ENCODE assay signal across 22 cellular contexts in the genomic region with DNA sequence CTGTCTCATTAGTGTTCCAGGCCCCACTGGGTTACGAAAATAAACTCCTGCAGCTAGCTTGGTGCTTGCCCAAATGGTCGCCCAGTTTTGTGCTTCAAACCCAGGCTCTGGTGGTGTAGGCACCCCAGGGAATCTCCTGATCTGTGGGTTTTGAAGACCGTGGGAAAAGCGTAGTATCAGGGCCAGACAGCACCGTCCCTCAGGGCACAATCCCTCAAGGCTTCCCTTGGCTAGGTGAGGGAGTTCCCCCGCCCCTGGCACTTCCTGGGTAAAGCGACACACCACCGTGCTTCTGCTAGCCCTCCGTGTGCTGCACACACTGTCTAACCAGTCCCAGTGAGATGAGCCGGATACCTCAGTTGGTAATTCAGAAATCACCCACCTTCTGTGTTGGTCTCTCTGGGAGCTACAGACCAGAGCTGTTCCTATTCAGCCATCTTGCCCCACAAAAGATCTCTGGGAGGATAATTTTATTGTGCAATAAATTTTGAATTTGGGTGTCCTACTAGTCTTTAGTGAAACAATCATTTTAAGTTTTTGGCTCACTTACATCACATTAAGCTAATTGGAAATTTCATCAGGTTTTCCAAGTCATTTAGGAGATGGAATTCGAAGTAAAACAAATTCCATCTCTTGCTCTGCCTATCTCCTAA. TPM values are rescaled to one million over a fixed set of nuclear protein-coding genes. Genes with fewer than 3 reads are reported as not detected.
DNase-seq lines count a peak whose midpoint lies in the region; ATAC-seq and TF ChIP-seq lines count a peak whose summit lies in the region.
"Had no signal": no experiment of that assay in that cellular context is flagged by ENCODE, and none has a peak within 500 bp of the region (broad histone marks: within the 10 kb centered on the region; RNA-seq: fewer than 3 reads in every experiment).

No MANE protein-coding gene starts in this region.

- POLR2A ChIA-PET in IMR-90 (lab: Charles Lee; ENCODE audit: unreplicated experiment), result no interaction called here

- H4K5ac ChIP-seq in IMR-90 (ENCODE audit: low read depth, low read length), result no peak overlapping the region

- H2BK120ac ChIP-seq in IMR-90 (ENCODE audit: low read depth, low read length), result no peak overlapping the region
- no peak overlapping the region for H2BK120ac ChIP-seq in trophoblast cell (ENCODE audit: insufficient read depth, low read length, poor library complexity)

- in situ Hi-C loops in IMR-90 (cut with MboI; ENCODE audit: low sequenced_read_pairs), result no loop called here

- DNase-seq in activated T-cell treated with anti-CD3 and anti-CD28 coated beads, Interleukin-2, amount 50 U/mL, for 4 hours, result peak; percentile 5
- no peak for DNase-seq in activated T-cell treated with anti-CD3 and anti-CD28 coated beads, Interleukin-2, amount 50 U/mL, for 48 hours
- no peak for DNase-seq in IMR-90
- peak; percentile 19 for DNase-seq in activated naive CD8-positive, alpha-beta T cell treated with anti-CD3 and anti-CD28 coated beads, Interleukin-2, amount 50 U/mL, for 24 hours
- peak in 1 of 2 donors; percentile 8 for DNase-seq in trophoblast cell
- DNase-seq in type B pancreatic cell (ENCODE audit: extremely low spot score, unreplicated experiment), result no peak
- DNase-seq in NCI-H2107 (lab: John Stamatoyannopoulos, UW), result no peak
- DNase-seq in dorsolateral prefrontal cortex, result no peak
- DNase-seq: CD8-positive, alpha-beta memory T cell; DND-41; hypothalamus; NCI-H2081 treated with DMSO at 0.1 percent for 48 hours; NCI-H524 treated with DMSO at 0.1 percent for 48 hours; occipital lobe had no signal

- peaks cover 36% of the 10 kb centered on the region for H3K27me3 Mint-ChIP-seq in activated T-cell treated with anti-CD3 and anti-CD28 coated beads, Interleukin-2, amount 50 U/mL, for 4 hours (ENCODE audit: low read depth)
- H3K27me3 Mint-ChIP-seq in activated naive CD8-positive, alpha-beta T cell treated with anti-CD3 and anti-CD28 coated beads, Interleukin-2, amount 50 U/mL, for 24 hours, result peaks cover 23% of the 10 kb centered on the region
- peaks cover 14% of the 10 kb centered on the region for H3K27me3 Mint-ChIP-seq in type B pancreatic cell

- intact Hi-C loops in IMR-90 (cut with micrococcal nuclease), result loop anchor here (10.0 kb wide), 2 partner anchors 425 to 435 kb away; no protein-coding TSS in a partner anchor
- intact Hi-C loops in dorsolateral prefrontal cortex (cut with DNase I), result no loop called here

- H3K27ac ChIP-seq in IMR-90 (ENCODE audit: insufficient read depth, low read length) (no peak overlapping the region), trophoblast cell (ENCODE audit: low read depth, low read length) (no peak overlapping the region), dorsolateral prefrontal cortex (no peak overlapping the region)
- H3K27ac ChIP-seq: ascending aorta, right atrium auricular region had no signal

- peak in 1 of 2 donors; percentile 32 for ATAC-seq in activated T-cell treated with anti-CD3 and anti-CD28 coated beads, Interleukin-2, amount 50 U/mL, for 4 hours
- no peak for ATAC-seq in IMR-90 (ENCODE audit: low read depth)
- ATAC-seq in activated naive CD8-positive, alpha-beta T cell treated with anti-CD3 and anti-CD28 coated beads, Interleukin-2, amount 50 U/mL, for 24 hours, result peak; percentile 82

- dilution Hi-C loops in IMR-90 (cut with HindIII; ENCODE audit: low sequenced_read_pairs, unreplicated experiment), result no loop called here

- no peak overlapping the region for H2AK5ac ChIP-seq in IMR-90 (ENCODE audit: low read depth, low read length)
- H2AK5ac ChIP-seq in trophoblast cell (ENCODE audit: low read length), result no peak overlapping the region

- H3K14ac ChIP-seq in IMR-90 (replicated peaks; ENCODE audit: low read depth, low read length), result no peak overlapping the region
- no peak overlapping the region for H3K14ac ChIP-seq in trophoblast cell (ENCODE audit: low read length)

- no peaks in the 10 kb centered on the region for H3K79me2 ChIP-seq in trophoblast cell (ENCODE audit: control insufficient read depth, insufficient read depth, low read length, poor library complexity)

- H2AFZ ChIP-seq in IMR-90 (replicated peaks; ENCODE audit: low read length, poor library complexity) (no peak overlapping the region), trophoblast cell (ENCODE audit: insufficient read depth, low read length, poor library complexity) (no peak overlapping the region)

- H3K27ac Mint-ChIP-seq in activated naive CD8-positive, alpha-beta T cell treated with anti-CD3 and anti-CD28 coated beads, Interleukin-2, amount 50 U/mL, for 24 hours, result no peak overlapping the region
- H3K27ac Mint-ChIP-seq in type B pancreatic cell, result no peak overlapping the region
- H3K27ac Mint-ChIP-seq: activated T-helper 2 cell treated with anti-CD3 and anti-CD28 coated beads, Interferon-gamma antibody, Interleukin-2, Interleukin-4, amounts not matched to agents 10 μg/mL and 5 μg/mL and 100 μg/mL, durations not matched to agents 14 hours and 24 hours and 36 hours; CD8-positive, alpha-beta memory T cell had no signal

- H3K9me1 ChIP-seq in IMR-90 (ENCODE audit: insufficient read depth, low read length), result no peaks in the 10 kb centered on the region

- H3K27me3 ChIP-seq in IMR-90 (ENCODE audit: control insufficient read depth, insufficient read depth, low read length) (peaks cover 19% of the 10 kb centered on the region), trophoblast cell (ENCODE audit: insufficient read depth, low read length) (no peaks in the 10 kb centered on the region), dorsolateral prefrontal cortex (peaks cover 0 to 8% (median 0%) of the 10 kb centered on the region in 45 donors)
- H3K27me3 ChIP-seq: ascending aorta, right atrium auricular region had no signal

- H3K4me3 Mint-ChIP-seq in activated T-cell treated with anti-CD3 and anti-CD28 coated beads, Interleukin-2, amount 50 U/mL, for 4 hours, result no peak overlapping the region
- no peak overlapping the region for H3K4me3 Mint-ChIP-seq in activated naive CD8-positive, alpha-beta T cell treated with anti-CD3 and anti-CD28 coated beads, Interleukin-2, amount 50 U/mL, for 24 hours
- no peak overlapping the region for H3K4me3 Mint-ChIP-seq in type B pancreatic cell
- H3K4me3 Mint-ChIP-seq: CD8-positive, alpha-beta memory T cell had no signal

- H3K9me3 ChIP-seq in IMR-90 (ENCODE audit: control insufficient read depth, insufficient read depth, low read length) (no peaks in the 10 kb centered on the region), trophoblast cell (ENCODE audit: insufficient read depth, low read depth, low read length) (no peaks in the 10 kb centered on the region)
- H3K9me3 ChIP-seq: ascending aorta, right atrium auricular region had no signal

- no peak for TF ChIP-seq RAD21 in IMR-90 (IDR thresholded peaks at IDR 0.05; ENCODE audit: low read length)

- no peak overlapping the region for H3K56ac ChIP-seq in IMR-90 (ENCODE audit: extremely low read depth, insufficient read depth, low read length)

- no peaks in the 10 kb centered on the region for H3K36me3 Mint-ChIP-seq in activated T-cell treated with anti-CD3 and anti-CD28 coated beads, Interleukin-2, amount 50 U/mL, for 4 hours (ENCODE audit: insufficient read depth)
- H3K36me3 Mint-ChIP-seq in activated naive CD8-positive, alpha-beta T cell treated with anti-CD3 and anti-CD28 coated beads, Interleukin-2, amount 50 U/mL, for 24 hours (ENCODE audit: low read depth), result no peaks in the 10 kb centered on the region
- no peaks in the 10 kb centered on the region for H3K36me3 Mint-ChIP-seq in type B pancreatic cell
- H3K36me3 Mint-ChIP-seq: CD8-positive, alpha-beta memory T cell had no signal

- no peak overlapping the region for H3K4ac ChIP-seq in IMR-90 (ENCODE audit: low read depth, low read length)
- no peak overlapping the region for H3K4ac ChIP-seq in trophoblast cell (ENCODE audit: low read depth, low read length)

- H3K23ac ChIP-seq in IMR-90 (ENCODE audit: low read depth, low read length) (no peak overlapping the region), trophoblast cell (ENCODE audit: low read length) (no peak overlapping the region)

- peaks cover 6% of the 10 kb centered on the region for H3K4me1 Mint-ChIP-seq in activated T-cell treated with anti-CD3 and anti-CD28 coated beads, Interleukin-2, amount 50 U/mL, for 4 hours (ENCODE audit: low read depth)
- H3K4me1 Mint-ChIP-seq in activated naive CD8-positive, alpha-beta T cell treated with anti-CD3 and anti-CD28 coated beads, Interleukin-2, amount 50 U/mL, for 24 hours, result peaks cover 10% of the 10 kb centered on the region
- peaks cover 6% of the 10 kb centered on the region for H3K4me1 Mint-ChIP-seq in type B pancreatic cell (ENCODE audit: unreplicated experiment)

- no peak overlapping the region for H3K4me3 ChIP-seq in IMR-90 (ENCODE audit: insufficient read depth, low read depth, low read length)
- H3K4me3 ChIP-seq in trophoblast cell (ENCODE audit: low read depth, low read length), result no peak overlapping the region
- no peak overlapping the region for H3K4me3 ChIP-seq in dorsolateral prefrontal cortex
- H3K4me3 ChIP-seq: ascending aorta, right atrium auricular region had no signal

- H3K9ac ChIP-seq in IMR-90 (ENCODE audit: low read depth, low read length), result no peak overlapping the region
- H3K9ac ChIP-seq in trophoblast cell (ENCODE audit: low read length), result no peak overlapping the region

- H2BK12ac ChIP-seq in trophoblast cell (ENCODE audit: low read length), result no peak overlapping the region

- 73% methylated on average over 2 of the region's 11 CpGs; no CpG with 5 or more reads in 1 of the 2 experiments for WGBS in IMR-90 (ENCODE audit: extremely low coverage in 2 of 2, insufficient read length in 1 of 2), 2 experiments
- WGBS in trophoblast cell (ENCODE audit: extremely low coverage, insufficient coverage, insufficient read length), result no CpG with 5 or more reads among the region's 11 CpGs

- no peak overlapping the region for H2AK9ac ChIP-seq in IMR-90 (replicated peaks; ENCODE audit: low read depth, low read length, poor library complexity)

- H4K20me1 ChIP-seq in IMR-90 (ENCODE audit: insufficient read depth, low read length), result no peaks in the 10 kb centered on the region

- CTCF ChIA-PET in IMR-90 (lab: Yijun Ruan, JAX), result no interaction called here

- H4K12ac ChIP-seq in trophoblast cell (ENCODE audit: low read depth, low read length), result no peak overlapping the region

- no TSS peak for BruUV-seq in IMR-90 (replicated peaks; lab: Mats Ljungman, UMichigan)

- H2BK15ac ChIP-seq in IMR-90 (ENCODE audit: low read depth, low read length), result no peak overlapping the region

- no peak for TF ChIP-seq CTCF in IMR-90 (conservative IDR thresholded peaks at IDR 0.05; ENCODE audit: low read depth, low read length)
- no peak for TF ChIP-seq CTCF in type B pancreatic cell (conservative IDR thresholded peaks at IDR 0.05)
- no peak for TF ChIP-seq CTCF in dorsolateral prefrontal cortex (IDR thresholded peaks at IDR 0.05 in 54 of 56, conservative IDR thresholded peaks at IDR 0.05 in 2 of 56; ENCODE audit: low read depth in 1 of 56, partially characterized antibody in 56 of 56)

- no peak overlapping the region for H4K91ac ChIP-seq in IMR-90 (ENCODE audit: insufficient read depth, low read depth, low read length)
- no peak overlapping the region for H4K91ac ChIP-seq in trophoblast cell (ENCODE audit: low read depth, low read length)

- no peak for TF ChIP-seq POLR2A in IMR-90 (IDR thresholded peaks at IDR 0.05; ENCODE audit: low read depth, low read length)

- H3K9me3 Mint-ChIP-seq in activated T-cell treated with anti-CD3 and anti-CD28 coated beads, Interleukin-2, amount 50 U/mL, for 4 hours, result no peaks in the 10 kb centered on the region
- no peaks in the 10 kb centered on the region for H3K9me3 Mint-ChIP-seq in activated naive CD8-positive, alpha-beta T cell treated with anti-CD3 and anti-CD28 coated beads, Interleukin-2, amount 50 U/mL, for 24 hours
- H3K9me3 Mint-ChIP-seq in type B pancreatic cell, result no peaks in the 10 kb centered on the region
- H3K9me3 Mint-ChIP-seq: CD8-positive, alpha-beta memory T cell had no signal

- H2BK20ac ChIP-seq in IMR-90 (ENCODE audit: low read depth, low read length), result no peak overlapping the region

- no peak overlapping the region for H3K4me2 ChIP-seq in IMR-90 (ENCODE audit: low read depth, low read length)
- no peak overlapping the region for H3K4me2 ChIP-seq in trophoblast cell (ENCODE audit: low read length)

- H4K8ac ChIP-seq in IMR-90 (ENCODE audit: low read depth in 2 of 2, low read length in 2 of 2) (no peak overlapping the region), trophoblast cell (ENCODE audit: low read depth, low read length) (peak overlapping the region; percentile 6)

- H2BK5ac ChIP-seq in IMR-90 (ENCODE audit: low read depth, low read length, poor library complexity, severe bottlenecking), result no peak overlapping the region
- no peak overlapping the region for H2BK5ac ChIP-seq in trophoblast cell (ENCODE audit: low read depth, low read length, poor library complexity)

- H3K79me1 ChIP-seq in IMR-90 (ENCODE audit: low read depth in 1 of 2, low read length in 2 of 2), result no peaks in the 10 kb centered on the region
- no peaks in the 10 kb centered on the region for H3K79me1 ChIP-seq in trophoblast cell (ENCODE audit: low read length)

- H3K18ac ChIP-seq in IMR-90 (ENCODE audit: low read depth, low read length) (no peak overlapping the region), trophoblast cell (ENCODE audit: low read length) (no peak overlapping the region)

- no peaks in the 10 kb centered on the region for H3K4me1 ChIP-seq in IMR-90 (ENCODE audit: control insufficient read depth, insufficient read depth, low read length)
- peaks cover 11 to 13% of the 10 kb centered on the region in 2 experiments for H3K4me1 ChIP-seq in trophoblast cell (ENCODE audit: control insufficient read depth in 1 of 2, insufficient read depth in 2 of 2, low read length in 2 of 2)
- H3K4me1 ChIP-seq: ascending aorta, right atrium auricular region had no signal

- H3K36me3 ChIP-seq in IMR-90 (ENCODE audit: control insufficient read depth, insufficient read depth, low read length) (no peaks in the 10 kb centered on the region), trophoblast cell (ENCODE audit: control insufficient read depth in 1 of 2, insufficient read depth in 2 of 2, low read length in 2 of 2) (no peaks in the 10 kb centered on the region)
- H3K36me3 ChIP-seq: ascending aorta, right atrium auricular region had no signal

RNA-seq across cellular contexts. Expression of gene SLC25A24, which starts 9.4 kb away (rescaled TPM):
- 1 to 10 TPM; 6.0 to 9.7 (median 6.1) TPM for total RNA-seq in activated T-cell treated with anti-CD3 and anti-CD28 coated beads, Interleukin-2, amount 50 U/mL, for 4 hours
- total RNA-seq in IMR-90 (2012; rRNA removed) (20.4 and 45.3 TPM in 2 replicates), type B pancreatic cell (ENCODE audit: low replicate concordance) (43.3 and 46.6 TPM in 2 replicates), dorsolateral prefrontal cortex (10 to 100 TPM in 23 of 120 experiments, 1 to 10 TPM in 97; 3.7 to 12.3 (median 8.3) TPM)
- polyA plus RNA-seq in IMR-90 (2012; rRNA removed), result 14.5 and 19.4 TPM in 2 replicates
- polyA plus RNA-seq in IMR-90 (2012; cell fraction: cytosol; rRNA removed), result 3.4 and 6.4 TPM in 2 replicates
- 2.0 and 8.9 TPM in 2 replicates for polyA plus RNA-seq in IMR-90 (2012; cell fraction: nucleus; rRNA removed; ENCODE audit: low replicate concordance)
- polyA plus RNA-seq in trophoblast cell (2013), result 45.2 and 47.3 TPM in 2 replicates
- total RNA-seq: OCI-LY7 had no signal

RNA-seq across cellular contexts. Expression of gene NBPF4, which starts 34.3 kb away (rescaled TPM):
- total RNA-seq in activated T-cell treated with anti-CD3 and anti-CD28 coated beads, Interleukin-2, amount 50 U/mL, for 4 hours, result under 1 TPM in 2 of 3 donors, not detected in 1; 0.08 to 0.13 TPM
- total RNA-seq in IMR-90 (2012; rRNA removed) (not detected in 2 replicates), type B pancreatic cell (ENCODE audit: low replicate concordance) (0.10 TPM in 1 of 2 replicates, not detected in the other), dorsolateral prefrontal cortex (under 1 TPM in 10 of 120 experiments, not detected in 110; 0.23 to 0.46 (median 0.34) TPM)
- not detected in 2 replicates for polyA plus RNA-seq in IMR-90 (2012; rRNA removed)
- polyA plus RNA-seq in IMR-90 (2012; cell fraction: cytosol; rRNA removed), result not detected in 2 replicates
- not detected in 2 replicates for polyA plus RNA-seq in IMR-90 (2012; cell fraction: nucleus; rRNA removed; ENCODE audit: low replicate concordance)
- polyA plus RNA-seq in trophoblast cell (2013), result not detected in 2 replicates
- total RNA-seq: ascending aorta, chondrocyte, mucosa of gallbladder, OCI-LY7, right atrium auricular region, SK-MEL-5, subcutaneous adipose tissue had no signal
- polyA plus RNA-seq: CD8-positive, alpha-beta memory T cell had no signal

Comparison
In these comparisons a context has a peak if more than half of its experiments do, and no peak if none do; other contexts are left out.
1. DNase-seq: peak in activated T-cell treated with anti-CD3 and anti-CD28 coated beads, Interleukin-2, amount 50 U/mL, for 4 hours (single experiment) and activated naive CD8-positive, alpha-beta T cell treated with anti-CD3 and anti-CD28 coated beads, Interleukin-2, amount 50 U/mL, for 24 hours (single experiment); none in activated T-cell treated with anti-CD3 and anti-CD28 coated beads, Interleukin-2, amount 50 U/mL, for 48 hours (0 of 2), IMR-90 (single experiment), type B pancreatic cell (single experiment), NCI-H2107 (single experiment) and dorsolateral prefrontal cortex (0 of 10).